Comparison of ENCODE assay signal across 1 cellular context in the genomic region with DNA sequence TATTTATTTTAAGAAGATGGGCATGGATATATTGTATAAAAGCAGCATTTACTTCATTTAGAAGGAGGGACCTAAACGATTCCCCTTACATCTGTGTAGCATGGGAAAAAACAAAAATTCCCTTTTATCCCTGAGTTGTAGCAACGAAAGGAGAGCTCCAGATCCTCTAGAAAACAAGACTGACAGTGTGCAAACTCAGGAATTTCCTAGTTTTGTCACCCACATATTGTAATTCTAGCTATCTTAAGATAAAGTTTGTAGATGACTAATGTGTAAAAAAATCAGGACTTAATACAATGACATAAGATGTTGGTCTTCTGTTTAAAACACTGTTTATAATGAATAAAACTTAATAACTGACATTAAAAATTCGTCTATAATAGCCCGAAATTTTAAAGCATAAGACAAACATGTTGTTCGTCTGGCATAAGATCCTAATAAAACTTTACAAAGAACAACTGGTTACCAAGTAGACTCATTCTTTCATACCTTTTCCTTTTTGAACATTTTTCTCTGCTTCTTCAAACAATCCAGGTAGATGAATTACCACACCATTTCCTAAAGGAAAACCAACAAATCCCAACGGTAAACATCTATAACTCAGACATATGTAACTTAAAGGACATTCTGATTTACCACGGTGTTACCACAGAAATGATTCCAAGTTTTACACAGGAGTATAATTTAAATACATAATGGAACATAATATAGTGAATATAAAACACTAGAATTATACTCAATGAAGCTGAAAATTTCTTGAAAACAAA.
A peak's percentile ranks its signal among the peaks of the same experiment; 100 is the strongest.
TF ChIP-seq lines count a peak whose summit lies in the region.

No MANE protein-coding gene starts in this region.

TF ChIP-seq in K562, 482 proteins besides CTCF, POLR2A, EP300 and RAD21:
- TF ChIP-seq, protein P1, sequence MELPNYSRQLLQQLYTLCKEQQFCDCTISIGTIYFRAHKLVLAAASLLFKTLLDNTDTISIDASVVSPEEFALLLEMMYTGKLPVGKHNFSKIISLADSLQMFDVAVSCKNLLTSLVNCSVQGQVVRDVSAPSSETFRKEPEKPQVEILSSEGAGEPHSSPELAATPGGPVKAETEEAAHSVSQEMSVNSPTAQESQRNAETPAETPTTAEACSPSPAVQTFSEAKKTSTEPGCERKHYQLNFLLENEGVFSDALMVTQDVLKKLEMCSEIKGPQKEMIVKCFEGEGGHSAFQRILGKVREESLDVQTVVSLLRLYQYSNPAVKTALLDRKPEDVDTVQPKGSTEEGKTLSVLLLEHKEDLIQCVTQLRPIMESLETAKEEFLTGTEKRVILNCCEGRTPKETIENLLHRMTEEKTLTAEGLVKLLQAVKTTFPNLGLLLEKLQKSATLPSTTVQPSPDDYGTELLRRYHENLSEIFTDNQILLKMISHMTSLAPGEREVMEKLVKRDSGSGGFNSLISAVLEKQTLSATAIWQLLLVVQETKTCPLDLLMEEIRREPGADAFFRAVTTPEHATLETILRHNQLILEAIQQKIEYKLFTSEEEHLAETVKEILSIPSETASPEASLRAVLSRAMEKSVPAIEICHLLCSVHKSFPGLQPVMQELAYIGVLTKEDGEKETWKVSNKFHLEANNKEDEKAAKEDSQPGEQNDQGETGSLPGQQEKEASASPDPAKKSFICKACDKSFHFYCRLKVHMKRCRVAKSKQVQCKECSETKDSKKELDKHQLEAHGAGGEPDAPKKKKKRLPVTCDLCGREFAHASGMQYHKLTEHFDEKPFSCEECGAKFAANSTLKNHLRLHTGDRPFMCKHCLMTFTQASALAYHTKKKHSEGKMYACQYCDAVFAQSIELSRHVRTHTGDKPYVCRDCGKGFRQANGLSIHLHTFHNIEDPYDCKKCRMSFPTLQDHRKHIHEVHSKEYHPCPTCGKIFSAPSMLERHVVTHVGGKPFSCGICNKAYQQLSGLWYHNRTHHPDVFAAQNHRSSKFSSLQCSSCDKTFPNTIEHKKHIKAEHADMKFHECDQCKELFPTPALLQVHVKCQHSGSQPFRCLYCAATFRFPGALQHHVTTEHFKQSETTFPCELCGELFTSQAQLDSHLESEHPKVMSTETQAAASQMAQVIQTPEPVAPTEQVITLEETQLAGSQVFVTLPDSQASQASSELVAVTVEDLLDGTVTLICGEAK (IDR thresholded peaks at IDR 0.05), result peak; percentile 43; the same call in 1 of the 2 replicates
- TF ChIP-seq, protein P1 (CRISPR knock-in tag; IDR thresholded peaks at IDR 0.05), result no peak
- TF ChIP-seq GATAD2B (IDR thresholded peaks at IDR 0.05; ENCODE audit: borderline replicate concordance), result no peak
